In genomic region chr17:2954898-2955445, GRCh38 we compare ENCODE assay signal across 8 cellular contexts.
DNase-seq lines count a peak whose midpoint lies in the region; ATAC-seq and TF ChIP-seq lines count a peak whose summit lies in the region.

No MANE protein-coding gene starts in this region.

- H3K4me3 Mint-ChIP-seq in T-cell (peak overlapping the region in 1 of 3 donors; percentile 18), immature natural killer cell (peak overlapping the region; percentile 40 to 79 (median 72))

- no peak overlapping the region for H3K27ac ChIP-seq in neuronal stem cell (replicated peaks; ENCODE audit: low read length)

- H3K27me3 Mint-ChIP-seq in T-cell = no peaks in the 10 kb centered on the region
- peaks cover 0 to 10% (median 3%) of the 10 kb centered on the region in 3 donors for H3K27me3 Mint-ChIP-seq in immature natural killer cell (ENCODE audit: low read depth in 3 of 3)

- H2AFZ ChIP-seq in neuronal stem cell (ENCODE audit: low read length) = no peak overlapping the region

- no peaks in the 10 kb centered on the region for H3K36me3 ChIP-seq in neuronal stem cell (replicated peaks in 1 of 2; ENCODE audit: control insufficient read depth in 2 of 2, insufficient read depth in 2 of 2, low read length in 2 of 2)
- no peaks in the 10 kb centered on the region for H3K36me3 ChIP-seq in BE2C

- H3K27ac Mint-ChIP-seq in T-cell (peak overlapping the region; percentile 13 to 24), immature natural killer cell (peak overlapping the region; percentile 2 to 80 (median 36))

- H3K9me3 Mint-ChIP-seq in T-cell (no peaks in the 10 kb centered on the region), immature natural killer cell (no peaks in the 10 kb centered on the region)

- H4K8ac ChIP-seq in neuronal stem cell (ENCODE audit: low read depth, low read length) = no peak overlapping the region

- H3K4me1 ChIP-seq in neuronal stem cell (ENCODE audit: control insufficient read depth in 2 of 2, insufficient read depth in 1 of 2, low read depth in 1 of 2, low read length in 2 of 2) = peaks cover 0 to 7% of the 10 kb centered on the region in 2 donors
- H3K4me1 ChIP-seq in BE2C = peaks cover 21% of the 10 kb centered on the region

- no peak overlapping the region for H3K4me2 ChIP-seq in neuronal stem cell (ENCODE audit: insufficient read depth, low read length, poor library complexity, severe bottlenecking)

- no peak overlapping the region for H2AK5ac ChIP-seq in neuronal stem cell (ENCODE audit: low read depth, low read length)

- DNase-seq in AG08395 (ENCODE audit: low spot score) = peak; percentile 77
- DNase-seq in HFF-Myc (ENCODE audit: extremely low read depth, low read depth) = peak; percentile 67
- DNase-seq in T-cell = no peak
- peak; percentile 15 to 33 (median 19) for DNase-seq in immature natural killer cell
- DNase-seq in neuronal stem cell (ENCODE audit: low spot score) = no peak
- DNase-seq in stimulated activated CD4-positive, alpha-beta T cell treated with anti-CD3 and anti-CD28 coated beads, Interleukin-4, amount 100 ng/mL, for 1 hour = no peak
- DNase-seq in BE2C = no peak

- no peak overlapping the region for H2BK5ac ChIP-seq in neuronal stem cell (ENCODE audit: low read length)

- no peak overlapping the region for H3K9ac ChIP-seq in neuronal stem cell (ENCODE audit: low read depth, low read length, poor library complexity)

- WGBS in neuronal stem cell (ENCODE audit: extremely low coverage in 2 of 2, insufficient read length in 2 of 2, insufficient replicate concordance in 1 of 2), 2 donors = no CpG with 5 or more reads among the region's 8 CpGs

- H3K4ac ChIP-seq in neuronal stem cell (ENCODE audit: low read length) = no peak overlapping the region

- H3K36me3 Mint-ChIP-seq in T-cell (peaks cover 15% of the 10 kb centered on the region), immature natural killer cell (no peaks in the 10 kb centered on the region)

- H3K4me3 ChIP-seq in HFF-Myc (replicated peaks; ENCODE audit: low read depth, low read length) = no peak overlapping the region
- H3K4me3 ChIP-seq in neuronal stem cell (ENCODE audit: low read length in 2 of 2) = no peak overlapping the region
- H3K4me3 ChIP-seq in BE2C (ENCODE audit: low read depth, low read length) = no peak overlapping the region

- no peaks in the 10 kb centered on the region for H3K79me1 ChIP-seq in neuronal stem cell (ENCODE audit: low read depth, low read length)

- H3K27me3 ChIP-seq in neuronal stem cell (ENCODE audit: control insufficient read depth in 3 of 3, insufficient read depth in 3 of 3, low read depth in 1 of 3, low read length in 3 of 3) = no peaks in the 10 kb centered on the region
- no peaks in the 10 kb centered on the region for H3K27me3 ChIP-seq in BE2C

- H2BK12ac ChIP-seq in neuronal stem cell (ENCODE audit: low read length) = no peak overlapping the region

- no peak overlapping the region for H3K18ac ChIP-seq in neuronal stem cell (ENCODE audit: low read length)

- H3K9me3 ChIP-seq in neuronal stem cell (replicated peaks in 1 of 2; ENCODE audit: control insufficient read depth in 2 of 2, insufficient read depth in 1 of 2, low read depth in 1 of 2, low read length in 2 of 2) = no peaks in the 10 kb centered on the region
- no peaks in the 10 kb centered on the region for H3K9me3 ChIP-seq in BE2C

- H4K91ac ChIP-seq in neuronal stem cell (ENCODE audit: low read depth, low read length, poor library complexity) = no peak overlapping the region

- POLR2A ChIA-PET in T-cell (lab: Charles Lee) = no interaction called here

- TF ChIP-seq CTCF in HFF-Myc (IDR thresholded peaks at IDR 0.05; ENCODE audit: low read depth, low read length, missing control alignments) (no peak), BE2C (IDR thresholded peaks at IDR 0.05; ENCODE audit: low read depth, low read length) (no peak)

- peaks cover 13 to 27% (median 16%) of the 10 kb centered on the region in 3 donors for H3K4me1 Mint-ChIP-seq in T-cell
- H3K4me1 Mint-ChIP-seq in immature natural killer cell = peaks cover 74 to 82% of the 10 kb centered on the region in 2 donors

- H3K23ac ChIP-seq in neuronal stem cell (ENCODE audit: low read depth, low read length, poor library complexity) = no peak overlapping the region

- CTCF ChIA-PET in T-cell (lab: Charles Lee) = no interaction called here

- no peak overlapping the region for H2BK120ac ChIP-seq in neuronal stem cell (ENCODE audit: low read depth, low read length)

- no peak overlapping the region for H3K14ac ChIP-seq in neuronal stem cell (ENCODE audit: low read length)

- peak in 3 of 4 experiments; percentile 48 to 86 (median 74) for ATAC-seq in T-cell (replicated peaks in 1 of 4)
- ATAC-seq in HG03139 (IDR thresholded peaks at IDR 0.05; ENCODE audit: unreplicated experiment) = no peak

- H2BK15ac ChIP-seq in neuronal stem cell (ENCODE audit: low read length) = no peak overlapping the region

Comparison
In these comparisons a context has a peak if more than half of its experiments do, and no peak if none do; other contexts are left out.
1. DNase-seq: peak in AG08395 (single experiment), HFF-Myc (single experiment) and immature natural killer cell (3 of 3); none in T-cell (0 of 34), neuronal stem cell (single experiment), stimulated activated CD4-positive, alpha-beta T cell treated with anti-CD3 and anti-CD28 coated beads, Interleukin-4, amount 100 ng/mL, for 1 hour (single experiment) and BE2C (single experiment).